23 cellular contexts compared by ENCODE assay signal in genomic region chr3:69239063-69239462, GRCh38.
"Had no signal": no experiment of that assay in that cellular context is flagged by ENCODE, and none has a peak within 500 bp of the region (broad histone marks: within the 10 kb centered on the region; RNA-seq: fewer than 3 reads in every experiment).

No MANE protein-coding gene starts in this region.

- H3K27ac Mint-ChIP-seq: activated CD4-positive, alpha-beta T cell treated with anti-CD3 and anti-CD28 coated beads, Interleukin-2, amount 10 ng/mL, durations not matched to agents 7 days and 5 days; activated naive CD8-positive, alpha-beta T cell treated with anti-CD3 and anti-CD28 coated beads, Interleukin-2, amount 50 U/mL, for 24 hours; activated T-helper 1 cell treated with anti-CD3 and anti-CD28 coated beads, Interleukin-12 subunit alpha, Interleukin-12 subunit beta, Interleukin-2, Interleukin-4 antibody, amounts not matched to agents 30 ng/mL and 10 ng/mL and 1 ng/mL, durations not matched to agents 14 hours and 24 hours and 36 hours; dendritic cell treated with granulocyte-macrophage colony-stimulating factor and Interleukin-4, amounts not matched to agents 40 ng/mL and 50 ng/mL, for 4 days; naive B cell; T-helper 2 cell treated with Interferon-gamma antibody and Interleukin-4, amounts not matched to agents 5 μg/mL and 100 μg/mL, for 36 hours had no signal

- H3K27me3 ChIP-seq: breast epithelium, gastroesophageal sphincter, neutrophil, right atrium auricular region, upper lobe of left lung had no signal

- H3K27ac ChIP-seq: gastroesophageal sphincter, neutrophil, right atrium auricular region had no signal

- H3K36me3 Mint-ChIP-seq: naive B cell had no signal

- DNase-seq: activated CD4-positive, alpha-beta T cell treated with anti-CD3 and anti-CD28 coated beads, Interleukin-2, amount 10 ng/mL, durations not matched to agents 7 days and 5 days; activated CD8-positive, alpha-beta memory T cell treated with anti-CD3 and anti-CD28 coated beads for 24 hours; activated naive CD4-positive, alpha-beta T cell treated with Interleukin-2 at 50 U/mL for 16 hours; activated naive CD8-positive, alpha-beta T cell treated with anti-CD3 and anti-CD28 coated beads, Interleukin-2, amount 50 U/mL, for 24 hours; aorta; erythroblast; left ventricle myocardium superior; naive B cell; posterior cingulate gyrus; stimulated activated CD4-positive, alpha-beta T cell treated with anti-CD3 and anti-CD28 coated beads, Interleukin-4, amount 100 ng/mL, for 24 hours; stimulated activated naive CD4-positive, alpha-beta T cell; substantia nigra; SW 1271; upper lobe of left lung had no signal

- FAIRE-seq: keratinocyte had no signal

- H3K36me3 ChIP-seq: breast epithelium, gastroesophageal sphincter, right atrium auricular region had no signal

- H3K4me3 Mint-ChIP-seq: activated CD4-positive, alpha-beta T cell treated with anti-CD3 and anti-CD28 coated beads, Interleukin-2, amount 10 ng/mL, durations not matched to agents 7 days and 5 days; activated naive CD8-positive, alpha-beta T cell treated with anti-CD3 and anti-CD28 coated beads, Interleukin-2, amount 50 U/mL, for 24 hours; activated T-helper 1 cell treated with anti-CD3 and anti-CD28 coated beads, Interleukin-12 subunit alpha, Interleukin-12 subunit beta, Interleukin-2, Interleukin-4 antibody, amounts not matched to agents 30 ng/mL and 10 ng/mL and 1 ng/mL, durations not matched to agents 14 hours and 24 hours and 36 hours; dendritic cell treated with granulocyte-macrophage colony-stimulating factor and Interleukin-4, amounts not matched to agents 40 ng/mL and 50 ng/mL, for 4 days; naive B cell; T-helper 2 cell treated with Interferon-gamma antibody and Interleukin-4, amounts not matched to agents 5 μg/mL and 100 μg/mL, for 36 hours had no signal

- H3K9me3 Mint-ChIP-seq: activated CD4-positive, alpha-beta T cell treated with anti-CD3 and anti-CD28 coated beads, Interleukin-2, amount 10 ng/mL, durations not matched to agents 7 days and 5 days; activated naive CD8-positive, alpha-beta T cell treated with anti-CD3 and anti-CD28 coated beads, Interleukin-2, amount 50 U/mL, for 24 hours; activated T-helper 1 cell treated with anti-CD3 and anti-CD28 coated beads, Interleukin-12 subunit alpha, Interleukin-12 subunit beta, Interleukin-2, Interleukin-4 antibody, amounts not matched to agents 30 ng/mL and 10 ng/mL and 1 ng/mL, durations not matched to agents 14 hours and 24 hours and 36 hours; dendritic cell treated with granulocyte-macrophage colony-stimulating factor and Interleukin-4, amounts not matched to agents 40 ng/mL and 50 ng/mL, for 4 days; naive B cell; T-helper 2 cell treated with Interferon-gamma antibody and Interleukin-4, amounts not matched to agents 5 μg/mL and 100 μg/mL, for 36 hours had no signal

- H3K4me1 ChIP-seq: breast epithelium, gastroesophageal sphincter had no signal

- H3K4me3 ChIP-seq: breast epithelium, gastroesophageal sphincter, right atrium auricular region, skin epidermis, upper lobe of left lung had no signal

- H3K9me3 ChIP-seq: breast epithelium, gastroesophageal sphincter, neutrophil, right atrium auricular region, upper lobe of left lung had no signal

- H3K27me3 Mint-ChIP-seq: activated CD4-positive, alpha-beta T cell treated with anti-CD3 and anti-CD28 coated beads, Interleukin-2, amount 10 ng/mL, durations not matched to agents 7 days and 5 days; activated naive CD8-positive, alpha-beta T cell treated with anti-CD3 and anti-CD28 coated beads, Interleukin-2, amount 50 U/mL, for 24 hours; dendritic cell treated with granulocyte-macrophage colony-stimulating factor and Interleukin-4, amounts not matched to agents 40 ng/mL and 50 ng/mL, for 4 days; naive B cell had no signal
